19 cellular contexts compared by ENCODE assay signal in genomic region chr10:45550903-45551302, GRCh38.
DNase-seq lines count a peak whose midpoint lies in the region; ATAC-seq and TF ChIP-seq lines count a peak whose summit lies in the region.
"Had no signal": no experiment of that assay in that cellular context is flagged by ENCODE, and none has a peak within 500 bp of the region (broad histone marks: within the 10 kb centered on the region; RNA-seq: fewer than 3 reads in every experiment).

No MANE protein-coding gene starts in this region.

- no peaks in the 10 kb centered on the region for H3K4me1 ChIP-seq in CD8-positive, alpha-beta T cell (ENCODE audit: insufficient read depth, low read length)

- H3K4me1 Mint-ChIP-seq in CD8-positive, alpha-beta T cell (ENCODE audit: low read depth): peaks cover 26% of the 10 kb centered on the region
- peaks cover 2% of the 10 kb centered on the region for H3K4me1 Mint-ChIP-seq in osteocyte (ENCODE audit: unreplicated experiment)

- H3K27me3 Mint-ChIP-seq in CD8-positive, alpha-beta T cell (ENCODE audit: low read depth): no peaks in the 10 kb centered on the region
- no peaks in the 10 kb centered on the region for H3K27me3 Mint-ChIP-seq in osteocyte (ENCODE audit: unreplicated experiment)
- H3K27me3 Mint-ChIP-seq: CD4-positive, alpha-beta memory T cell had no signal

- H3K36me3 ChIP-seq in CD8-positive, alpha-beta T cell (ENCODE audit: insufficient read depth, low read length): no peaks in the 10 kb centered on the region

- H3K27ac ChIP-seq in CD8-positive, alpha-beta T cell (ENCODE audit: low read depth, low read length): no peak overlapping the region

- H3K27me3 ChIP-seq in CD8-positive, alpha-beta T cell (ENCODE audit: insufficient read depth, low read length): no peaks in the 10 kb centered on the region

- no peaks in the 10 kb centered on the region for H3K9me3 Mint-ChIP-seq in CD8-positive, alpha-beta T cell
- H3K9me3 Mint-ChIP-seq in osteocyte (ENCODE audit: unreplicated experiment): no peaks in the 10 kb centered on the region
- H3K9me3 Mint-ChIP-seq: CD4-positive, alpha-beta memory T cell; GM23338 had no signal

- POLR2A ChIA-PET in CD8-positive, alpha-beta T cell (lab: Charles Lee): no interaction called here

- H3K4me3 Mint-ChIP-seq in CD8-positive, alpha-beta T cell: no peak overlapping the region
- no peak overlapping the region for H3K4me3 Mint-ChIP-seq in osteocyte (ENCODE audit: unreplicated experiment)
- H3K4me3 Mint-ChIP-seq: CD4-positive, alpha-beta memory T cell; GM23338 had no signal

- H3K4me3 ChIP-seq in CD8-positive, alpha-beta T cell (ENCODE audit: low read depth, low read length): no peak overlapping the region
- H3K4me3 ChIP-seq in LNCaP clone FGC (ENCODE audit: low read depth, low read length): no peak overlapping the region
- H3K4me3 ChIP-seq: GM23338 had no signal

- no peak for DNase-seq in CD8-positive, alpha-beta T cell
- DNase-seq in LNCaP clone FGC (ENCODE audit: low read depth): peak; percentile 14
- peak; percentile 4 to 78 for DNase-seq in dermis microvascular lymphatic vessel endothelial cell (ENCODE audit: low read depth in 2 of 2)
- peak; percentile 17 to 72 for DNase-seq in lung microvascular endothelial cell (ENCODE audit: low read depth in 2 of 2)
- DNase-seq in hippocampal formation (lab: John Stamatoyannopoulos, UW): no peak
- DNase-seq in RPMI8226: no peak
- no peak for DNase-seq in osteocyte (ENCODE audit: extremely low spot score, unreplicated experiment)
- DNase-seq: Calu3; CD4-positive, alpha-beta memory T cell; HCEC 1CT; KG1; MV-4-11; NCI-H1417; NCI-H187; NCI-H2227 treated with DMSO at 0.1 percent for 48 hours; NCI-H524; NCI-H82 had no signal

- no peak for TF ChIP-seq CTCF in CD8-positive, alpha-beta T cell (IDR thresholded peaks at IDR 0.05)
- TF ChIP-seq CTCF in LNCaP clone FGC (IDR thresholded peaks at IDR 0.05; ENCODE audit: control insufficient read depth, extremely low read depth, insufficient read depth): no peak
- no peak for TF ChIP-seq CTCF in osteocyte (IDR thresholded peaks at IDR 0.05)

- CTCF ChIA-PET in CD8-positive, alpha-beta T cell (lab: Charles Lee): no interaction called here

- H3K27ac Mint-ChIP-seq in CD8-positive, alpha-beta T cell: peak overlapping the region; percentile 29
- no peak overlapping the region for H3K27ac Mint-ChIP-seq in osteocyte (ENCODE audit: unreplicated experiment)
- H3K27ac Mint-ChIP-seq: GM23338 had no signal

- H3K36me3 Mint-ChIP-seq in CD8-positive, alpha-beta T cell: peaks cover 38% of the 10 kb centered on the region
- H3K36me3 Mint-ChIP-seq in osteocyte (ENCODE audit: unreplicated experiment): no peaks in the 10 kb centered on the region

- intact Hi-C loops in CD8-positive, alpha-beta T cell (cut with DNase I, micrococcal nuclease): no loop called here

- no peaks in the 10 kb centered on the region for H3K9me3 ChIP-seq in CD8-positive, alpha-beta T cell (ENCODE audit: low read length)

- no peak for ATAC-seq in CD8-positive, alpha-beta T cell
- no peak for ATAC-seq in HG02970 (IDR thresholded peaks at IDR 0.05; ENCODE audit: low FRiP score, unreplicated experiment)
- ATAC-seq: GM23338 had no signal

Comparison
In these comparisons a context has a peak if more than half of its experiments do, and no peak if none do; other contexts are left out.
1. DNase-seq: peak in LNCaP clone FGC (single experiment), dermis microvascular lymphatic vessel endothelial cell (2 of 2) and lung microvascular endothelial cell (2 of 2); none in CD8-positive, alpha-beta T cell (0 of 7), hippocampal formation (0 of 2), RPMI8226 (single experiment) and osteocyte (single experiment).